Comparison of ENCODE assay signal across 34 cellular contexts in the genomic region with DNA sequence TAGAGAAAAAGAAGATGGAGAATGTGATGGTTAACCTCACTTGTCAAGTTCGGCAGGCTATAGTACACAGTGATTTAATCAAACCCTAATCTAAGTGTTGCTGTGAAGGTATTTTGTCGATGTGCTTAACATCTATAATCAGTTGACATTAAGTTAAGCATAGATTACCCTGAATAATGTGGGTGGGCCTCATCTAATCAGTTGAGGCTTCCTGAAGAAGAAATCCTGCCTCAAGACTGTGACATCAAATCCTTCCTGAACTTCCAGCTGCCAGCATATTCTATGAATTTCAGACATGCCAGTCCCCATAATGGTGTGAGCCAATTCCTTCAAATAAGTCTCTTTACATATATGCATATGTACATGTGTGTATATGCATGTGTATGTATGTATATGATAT.
"Had no signal": no experiment of that assay in that cellular context is flagged by ENCODE, and none has a peak within 500 bp of the region (broad histone marks: within the 10 kb centered on the region; RNA-seq: fewer than 3 reads in every experiment).

No MANE protein-coding gene starts in this region.

- H3K4me3 ChIP-seq: adrenal gland, ascending aorta, body of pancreas, breast epithelium, cardiac muscle cell had no signal

- FAIRE-seq: astrocyte, bronchial epithelial cell had no signal

- H3K36me3 ChIP-seq: adrenal gland, ascending aorta, brain microvascular endothelial cell, breast epithelium, cardiac muscle cell had no signal

- DNase-seq: activated effector memory CD4-positive, alpha-beta T cell treated with anti-CD3 and anti-CD28 coated beads, Interleukin-2, amount 50 U/mL, for 16 hours; activated effector memory CD4-positive, alpha-beta T cell treated with Interleukin-2 at 50 U/mL for 16 hours; activated gamma-delta T cell; activated gamma-delta T cell treated with Interleukin-2 at 50 U/mL for 16 hours; activated naive CD4-positive, alpha-beta T cell; activated naive CD4-positive, alpha-beta T cell treated with anti-CD3 and anti-CD28 coated beads for 36 hours; activated naive CD4-positive, alpha-beta T cell treated with anti-CD3 and anti-CD28 coated beads, Interleukin-2, amount 10 ng/mL, durations not matched to agents 7 days and 5 days; activated naive CD4-positive, alpha-beta T cell treated with anti-CD3 and anti-CD28 coated beads, Interleukin-2, amount 50 U/mL, for 16 hours; activated naive CD4-positive, alpha-beta T cell treated with Interleukin-2 at 50 U/mL for 16 hours; activated naive CD8-positive, alpha-beta T cell treated with anti-CD3 and anti-CD28 coated beads for 36 hours; activated naive CD8-positive, alpha-beta T cell treated with anti-CD3 and anti-CD28 coated beads, Interleukin-2, amount 10 ng/mL, durations not matched to agents 7 days and 5 days; activated naive CD8-positive, alpha-beta T cell treated with anti-CD3 and anti-CD28 coated beads, Interleukin-2, amount 50 U/mL, for 24 hours; activated T-cell treated with anti-CD3 and anti-CD28 coated beads, Interleukin-2, amount 50 U/mL, for 1 hour; activated T-cell treated with anti-CD3 and anti-CD28 coated beads, Interleukin-2, amount 50 U/mL, for 24 hours; activated T-cell treated with anti-CD3 and anti-CD28 coated beads, Interleukin-2, amount 50 U/mL, for 4 hours; activated T-cell treated with anti-CD3 and anti-CD28 coated beads, Interleukin-2, amount 50 U/mL, for 48 hours; activated T-cell treated with anti-CD3 and anti-CD28 coated beads, Interleukin-2, amount 50 U/mL, for 72 hours; adrenal gland; amniotic stem cell; amygdala; anterior cingulate cortex; aorta; body of pancreas; brain microvascular endothelial cell; caudate nucleus; central memory CD4-positive, alpha-beta T cell; cerebellar nuclear complex had no signal

- H3K27ac ChIP-seq: adrenal gland, ascending aorta, body of pancreas, brain microvascular endothelial cell, breast epithelium, cardiac muscle cell had no signal

- H3K9me3 ChIP-seq: adrenal gland, ascending aorta, body of pancreas had no signal

- ATAC-seq: activated naive CD4-positive, alpha-beta T cell treated with anti-CD3 and anti-CD28 coated beads, Interleukin-2, amount 50 U/mL, for 72 hours; activated naive CD8-positive, alpha-beta T cell treated with anti-CD3 and anti-CD28 coated beads, Interleukin-2, amount 50 U/mL, for 24 hours; activated T-cell treated with anti-CD3 and anti-CD28 coated beads, Interleukin-2, amount 50 U/mL, for 4 hours; activated T-cell treated with anti-CD3 and anti-CD28 coated beads, Interleukin-2, amount 50 U/mL, for 72 hours; activated T-helper 17 cell treated with anti-CD3 and anti-CD28 coated beads, Interleukin-2, amount 50 U/mL, for 72 hours; body of pancreas had no signal

- H3K4me1 ChIP-seq: adrenal gland, ascending aorta, breast epithelium had no signal

- H3K27me3 ChIP-seq: adrenal gland, ascending aorta, body of pancreas, brain microvascular endothelial cell, breast epithelium, cardiac muscle cell had no signal
